Comparison of ENCODE assay signal across 1 cellular context in genomic region chr5:82817897-82818676, GRCh38.
TF ChIP-seq lines count a peak whose summit lies in the region.

No MANE protein-coding gene starts in this region.

TF ChIP-seq in GM12878, 131 proteins besides CTCF, POLR2A, EP300 and RAD21 (continued from another document):
- TF ChIP-seq, protein P1, sequence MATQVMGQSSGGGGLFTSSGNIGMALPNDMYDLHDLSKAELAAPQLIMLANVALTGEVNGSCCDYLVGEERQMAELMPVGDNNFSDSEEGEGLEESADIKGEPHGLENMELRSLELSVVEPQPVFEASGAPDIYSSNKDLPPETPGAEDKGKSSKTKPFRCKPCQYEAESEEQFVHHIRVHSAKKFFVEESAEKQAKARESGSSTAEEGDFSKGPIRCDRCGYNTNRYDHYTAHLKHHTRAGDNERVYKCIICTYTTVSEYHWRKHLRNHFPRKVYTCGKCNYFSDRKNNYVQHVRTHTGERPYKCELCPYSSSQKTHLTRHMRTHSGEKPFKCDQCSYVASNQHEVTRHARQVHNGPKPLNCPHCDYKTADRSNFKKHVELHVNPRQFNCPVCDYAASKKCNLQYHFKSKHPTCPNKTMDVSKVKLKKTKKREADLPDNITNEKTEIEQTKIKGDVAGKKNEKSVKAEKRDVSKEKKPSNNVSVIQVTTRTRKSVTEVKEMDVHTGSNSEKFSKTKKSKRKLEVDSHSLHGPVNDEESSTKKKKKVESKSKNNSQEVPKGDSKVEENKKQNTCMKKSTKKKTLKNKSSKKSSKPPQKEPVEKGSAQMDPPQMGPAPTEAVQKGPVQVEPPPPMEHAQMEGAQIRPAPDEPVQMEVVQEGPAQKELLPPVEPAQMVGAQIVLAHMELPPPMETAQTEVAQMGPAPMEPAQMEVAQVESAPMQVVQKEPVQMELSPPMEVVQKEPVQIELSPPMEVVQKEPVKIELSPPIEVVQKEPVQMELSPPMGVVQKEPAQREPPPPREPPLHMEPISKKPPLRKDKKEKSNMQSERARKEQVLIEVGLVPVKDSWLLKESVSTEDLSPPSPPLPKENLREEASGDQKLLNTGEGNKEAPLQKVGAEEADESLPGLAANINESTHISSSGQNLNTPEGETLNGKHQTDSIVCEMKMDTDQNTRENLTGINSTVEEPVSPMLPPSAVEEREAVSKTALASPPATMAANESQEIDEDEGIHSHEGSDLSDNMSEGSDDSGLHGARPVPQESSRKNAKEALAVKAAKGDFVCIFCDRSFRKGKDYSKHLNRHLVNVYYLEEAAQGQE (IDR thresholded peaks at IDR 0.05; ENCODE audit: low read depth, low read length): no peak
- TF ChIP-seq GATAD2B (conservative IDR thresholded peaks at IDR 0.05; ENCODE audit: low read depth): no peak
- 0 out of 2 replicates have a peak, but pooled peaks have one; percentile 23 for TF ChIP-seq YY1 (IDR thresholded peaks at IDR 0.05; ENCODE audit: low read depth, low read length)
- peak; percentile 21 to 30; a peak in 1 of 4 replicates for TF ChIP-seq IKZF2 (IDR thresholded peaks at IDR 0.05)
- TF ChIP-seq HSF1 (IDR thresholded peaks at IDR 0.05; ENCODE audit: low read depth, low read length): no peak
- no peak for TF ChIP-seq CEBPB (IDR thresholded peaks at IDR 0.05; ENCODE audit: borderline replicate concordance in 1 of 2, low read depth in 2 of 2, low read length in 2 of 2)
- TF ChIP-seq, protein P2, sequence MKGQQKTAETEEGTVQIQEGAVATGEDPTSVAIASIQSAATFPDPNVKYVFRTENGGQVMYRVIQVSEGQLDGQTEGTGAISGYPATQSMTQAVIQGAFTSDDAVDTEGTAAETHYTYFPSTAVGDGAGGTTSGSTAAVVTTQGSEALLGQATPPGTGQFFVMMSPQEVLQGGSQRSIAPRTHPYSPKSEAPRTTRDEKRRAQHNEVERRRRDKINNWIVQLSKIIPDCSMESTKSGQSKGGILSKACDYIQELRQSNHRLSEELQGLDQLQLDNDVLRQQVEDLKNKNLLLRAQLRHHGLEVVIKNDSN (IDR thresholded peaks at IDR 0.05; ENCODE audit: borderline replicate concordance, extremely low read length, insufficient read depth, low read depth, low read length): no peak
- TF ChIP-seq, protein P3, sequence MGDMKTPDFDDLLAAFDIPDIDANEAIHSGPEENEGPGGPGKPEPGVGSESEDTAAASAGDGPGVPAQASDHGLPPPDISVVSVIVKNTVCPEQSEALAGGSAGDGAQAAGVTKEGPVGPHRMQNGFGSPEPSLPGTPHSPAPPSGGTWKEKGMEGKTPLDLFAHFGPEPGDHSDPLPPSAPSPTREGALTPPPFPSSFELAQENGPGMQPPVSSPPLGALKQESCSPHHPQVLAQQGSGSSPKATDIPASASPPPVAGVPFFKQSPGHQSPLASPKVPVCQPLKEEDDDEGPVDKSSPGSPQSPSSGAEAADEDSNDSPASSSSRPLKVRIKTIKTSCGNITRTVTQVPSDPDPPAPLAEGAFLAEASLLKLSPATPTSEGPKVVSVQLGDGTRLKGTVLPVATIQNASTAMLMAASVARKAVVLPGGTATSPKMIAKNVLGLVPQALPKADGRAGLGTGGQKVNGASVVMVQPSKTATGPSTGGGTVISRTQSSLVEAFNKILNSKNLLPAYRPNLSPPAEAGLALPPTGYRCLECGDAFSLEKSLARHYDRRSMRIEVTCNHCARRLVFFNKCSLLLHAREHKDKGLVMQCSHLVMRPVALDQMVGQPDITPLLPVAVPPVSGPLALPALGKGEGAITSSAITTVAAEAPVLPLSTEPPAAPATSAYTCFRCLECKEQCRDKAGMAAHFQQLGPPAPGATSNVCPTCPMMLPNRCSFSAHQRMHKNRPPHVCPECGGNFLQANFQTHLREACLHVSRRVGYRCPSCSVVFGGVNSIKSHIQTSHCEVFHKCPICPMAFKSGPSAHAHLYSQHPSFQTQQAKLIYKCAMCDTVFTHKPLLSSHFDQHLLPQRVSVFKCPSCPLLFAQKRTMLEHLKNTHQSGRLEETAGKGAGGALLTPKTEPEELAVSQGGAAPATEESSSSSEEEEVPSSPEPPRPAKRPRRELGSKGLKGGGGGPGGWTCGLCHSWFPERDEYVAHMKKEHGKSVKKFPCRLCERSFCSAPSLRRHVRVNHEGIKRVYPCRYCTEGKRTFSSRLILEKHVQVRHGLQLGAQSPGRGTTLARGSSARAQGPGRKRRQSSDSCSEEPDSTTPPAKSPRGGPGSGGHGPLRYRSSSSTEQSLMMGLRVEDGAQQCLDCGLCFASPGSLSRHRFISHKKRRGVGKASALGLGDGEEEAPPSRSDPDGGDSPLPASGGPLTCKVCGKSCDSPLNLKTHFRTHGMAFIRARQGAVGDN (IDR thresholded peaks at IDR 0.05): no peak; the same call in 1 of the 2 replicates
- TF ChIP-seq HDAC2 (IDR thresholded peaks at IDR 0.05): no peak
- no peak for TF ChIP-seq NFYA (IDR thresholded peaks at IDR 0.05; ENCODE audit: borderline replicate concordance, low read depth, low read length)
- TF ChIP-seq PAX8 (IDR thresholded peaks at IDR 0.05): no peak
- TF ChIP-seq ATF2 (IDR thresholded peaks at IDR 0.05; ENCODE audit: low read length): no peak; the same call in 1 of the 2 replicates
- TF ChIP-seq, protein P4, sequence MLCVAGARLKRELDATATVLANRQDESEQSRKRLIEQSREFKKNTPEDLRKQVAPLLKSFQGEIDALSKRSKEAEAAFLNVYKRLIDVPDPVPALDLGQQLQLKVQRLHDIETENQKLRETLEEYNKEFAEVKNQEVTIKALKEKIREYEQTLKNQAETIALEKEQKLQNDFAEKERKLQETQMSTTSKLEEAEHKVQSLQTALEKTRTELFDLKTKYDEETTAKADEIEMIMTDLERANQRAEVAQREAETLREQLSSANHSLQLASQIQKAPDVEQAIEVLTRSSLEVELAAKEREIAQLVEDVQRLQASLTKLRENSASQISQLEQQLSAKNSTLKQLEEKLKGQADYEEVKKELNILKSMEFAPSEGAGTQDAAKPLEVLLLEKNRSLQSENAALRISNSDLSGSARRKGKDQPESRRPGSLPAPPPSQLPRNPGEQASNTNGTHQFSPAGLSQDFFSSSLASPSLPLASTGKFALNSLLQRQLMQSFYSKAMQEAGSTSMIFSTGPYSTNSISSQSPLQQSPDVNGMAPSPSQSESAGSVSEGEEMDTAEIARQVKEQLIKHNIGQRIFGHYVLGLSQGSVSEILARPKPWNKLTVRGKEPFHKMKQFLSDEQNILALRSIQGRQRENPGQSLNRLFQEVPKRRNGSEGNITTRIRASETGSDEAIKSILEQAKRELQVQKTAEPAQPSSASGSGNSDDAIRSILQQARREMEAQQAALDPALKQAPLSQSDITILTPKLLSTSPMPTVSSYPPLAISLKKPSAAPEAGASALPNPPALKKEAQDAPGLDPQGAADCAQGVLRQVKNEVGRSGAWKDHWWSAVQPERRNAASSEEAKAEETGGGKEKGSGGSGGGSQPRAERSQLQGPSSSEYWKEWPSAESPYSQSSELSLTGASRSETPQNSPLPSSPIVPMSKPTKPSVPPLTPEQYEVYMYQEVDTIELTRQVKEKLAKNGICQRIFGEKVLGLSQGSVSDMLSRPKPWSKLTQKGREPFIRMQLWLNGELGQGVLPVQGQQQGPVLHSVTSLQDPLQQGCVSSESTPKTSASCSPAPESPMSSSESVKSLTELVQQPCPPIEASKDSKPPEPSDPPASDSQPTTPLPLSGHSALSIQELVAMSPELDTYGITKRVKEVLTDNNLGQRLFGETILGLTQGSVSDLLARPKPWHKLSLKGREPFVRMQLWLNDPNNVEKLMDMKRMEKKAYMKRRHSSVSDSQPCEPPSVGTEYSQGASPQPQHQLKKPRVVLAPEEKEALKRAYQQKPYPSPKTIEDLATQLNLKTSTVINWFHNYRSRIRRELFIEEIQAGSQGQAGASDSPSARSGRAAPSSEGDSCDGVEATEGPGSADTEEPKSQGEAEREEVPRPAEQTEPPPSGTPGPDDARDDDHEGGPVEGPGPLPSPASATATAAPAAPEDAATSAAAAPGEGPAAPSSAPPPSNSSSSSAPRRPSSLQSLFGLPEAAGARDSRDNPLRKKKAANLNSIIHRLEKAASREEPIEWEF (IDR thresholded peaks at IDR 0.05; ENCODE audit: insufficient replicate concordance, low read depth, low read length): peak; percentile 66
- TF ChIP-seq MTA2 (IDR thresholded peaks at IDR 0.05; ENCODE audit: low read depth): no peak
- TF ChIP-seq TARDBP (IDR thresholded peaks at IDR 0.05; ENCODE audit: borderline replicate concordance): no peak
- TF ChIP-seq JUNB (IDR thresholded peaks at IDR 0.05): no peak
- TF ChIP-seq KAT2A (conservative IDR thresholded peaks at IDR 0.05; ENCODE audit: control insufficient read depth, low read depth, low read length): no peak
- no peak for TF ChIP-seq IRF4 (IDR thresholded peaks at IDR 0.05; ENCODE audit: low read depth, low read length)
- no peak for TF ChIP-seq ESRRA (IDR thresholded peaks at IDR 0.05; ENCODE audit: low read length)
- TF ChIP-seq SREBF1 (IDR thresholded peaks at IDR 0.05; ENCODE audit: low read length): no peak
- no peak for TF ChIP-seq RAD51 (IDR thresholded peaks at IDR 0.05)
